Comparison of ENCODE assay signal across 2 cellular contexts in the genomic region with DNA sequence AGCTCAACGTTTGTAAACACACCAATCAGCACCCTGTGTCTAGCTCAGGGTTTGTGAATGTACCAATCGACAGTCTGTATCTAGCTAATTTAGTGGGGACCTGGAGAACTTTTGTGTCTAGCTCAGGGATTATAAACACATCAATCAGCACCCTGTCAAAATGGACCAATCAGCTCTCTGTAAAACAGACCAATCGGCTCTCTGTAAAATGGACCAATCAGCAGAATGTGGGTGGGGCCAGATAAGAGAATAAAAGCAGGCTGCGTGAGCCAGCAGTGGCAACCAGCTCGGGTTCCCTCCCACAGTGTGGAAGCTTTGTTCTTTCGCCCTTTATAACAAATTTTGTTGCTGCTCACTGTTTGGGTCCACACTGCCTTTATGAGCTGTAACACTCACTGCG.
TF ChIP-seq lines count a peak whose summit lies in the region.

No MANE protein-coding gene starts in this region.

TF ChIP-seq in HEK293T, 16 proteins besides CTCF, POLR2A, EP300 and RAD21:
- TF ChIP-seq PKNOX1 (IDR thresholded peaks at IDR 0.05): peak; percentile 34; the same call in 1 of the 2 replicates

TF ChIP-seq in K562, 482 proteins besides CTCF, POLR2A, EP300 and RAD21:
- TF ChIP-seq PKNOX1 (IDR thresholded peaks at IDR 0.05) (peak; percentile 62; the same call in 1 of the 2 replicates), ZNF316 (IDR thresholded peaks at IDR 0.05) (peak; percentile 28; the same call in 1 of the 2 replicates), MEIS2 (IDR thresholded peaks at IDR 0.05; ENCODE audit: partially characterized antibody) (peak; percentile 67), NFYB (IDR thresholded peaks at IDR 0.05; ENCODE audit: extremely low read depth, insufficient read length) (peak; percentile 58), C11orf30 (IDR thresholded peaks at IDR 0.05; ENCODE audit: low read depth) (0 out of 2 replicates have a peak, but pooled peaks have one; percentile 6)
